Comparison of ENCODE assay signal across 14 cellular contexts in the genomic region with DNA sequence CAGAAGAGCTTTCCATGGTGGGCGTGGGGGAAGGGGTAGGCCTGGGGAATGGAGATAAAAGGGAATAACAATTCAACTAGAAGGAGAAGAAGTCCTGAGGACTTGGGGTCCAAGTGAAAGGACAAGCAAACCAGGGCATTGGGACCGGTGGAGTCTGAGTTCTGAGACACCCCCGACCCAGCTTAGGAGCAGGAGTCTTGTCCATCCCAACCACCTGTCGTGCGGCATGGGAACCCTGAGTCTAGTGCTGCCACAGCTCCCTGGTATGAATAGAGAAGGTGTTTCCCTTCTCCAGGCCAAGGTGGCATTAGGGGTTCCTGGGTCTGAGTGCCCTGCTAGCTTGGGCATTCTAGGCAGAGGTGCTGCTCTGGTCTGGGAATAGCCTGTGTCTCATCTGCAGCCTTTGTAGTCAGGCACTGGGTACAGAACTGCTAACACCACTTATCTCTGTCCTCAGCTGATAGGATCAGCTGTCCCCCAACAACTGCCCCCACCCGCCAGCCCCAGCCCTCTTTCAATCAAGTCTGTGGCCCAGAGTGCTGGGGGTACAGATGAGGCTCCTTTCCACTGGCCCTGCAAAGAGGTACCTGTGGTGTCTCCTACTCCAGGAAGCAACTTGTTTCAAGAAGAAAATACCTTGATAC. TPM values are rescaled to one million over a fixed set of nuclear protein-coding genes. Genes with fewer than 3 reads are reported as not detected.
DNase-seq lines count a peak whose midpoint lies in the region; TF ChIP-seq lines count a peak whose summit lies in the region.
"Had no signal": no experiment of that assay in that cellular context is flagged by ENCODE, and none has a peak within 500 bp of the region (broad histone marks: within the 10 kb centered on the region; RNA-seq: fewer than 3 reads in every experiment).

No MANE protein-coding gene starts in this region.

- peak overlapping the region; percentile 45 for H3K27ac ChIP-seq in duodenal mucosa (ENCODE audit: low read depth, low read length)
- H3K27ac ChIP-seq: uterus had no signal

- H3K4me1 Mint-ChIP-seq in IgD-negative memory B cell, result peaks cover 7 to 14% (median 10%) of the 10 kb centered on the region in 3 donors
- H3K4me1 Mint-ChIP-seq in progenitor cell of endocrine pancreas (ENCODE audit: low read depth), result no peaks in the 10 kb centered on the region

- peaks cover 52 to 66% of the 10 kb centered on the region in 2 donors for H3K36me3 ChIP-seq in duodenal mucosa (ENCODE audit: control insufficient read depth in 1 of 2, insufficient read depth in 2 of 2, low read length in 2 of 2)
- H3K36me3 ChIP-seq: uterus had no signal

- no peak overlapping the region for H3K4me3 ChIP-seq in duodenal mucosa (ENCODE audit: low read depth in 1 of 2, low read length in 2 of 2)
- H3K4me3 ChIP-seq: uterus had no signal

- TF ChIP-seq CTCF in progenitor cell of endocrine pancreas (IDR thresholded peaks at IDR 0.05; ENCODE audit: unreplicated experiment), result no peak

- H3K9ac ChIP-seq in duodenal mucosa (ENCODE audit: low read depth in 1 of 2, low read length in 2 of 2), result peak overlapping the region; percentile 25 to 33

- H3K27ac Mint-ChIP-seq in IgD-negative memory B cell (peak overlapping the region in 2 of 3 donors; percentile 27 to 62), progenitor cell of endocrine pancreas (peak overlapping the region; percentile 62)

- H3K9me3 ChIP-seq in duodenal mucosa (ENCODE audit: control insufficient read depth in 1 of 2, low read length in 2 of 2), result no peaks in the 10 kb centered on the region
- H3K9me3 ChIP-seq: uterus had no signal

- no peaks in the 10 kb centered on the region for H3K9me3 Mint-ChIP-seq in IgD-negative memory B cell
- no peaks in the 10 kb centered on the region for H3K9me3 Mint-ChIP-seq in progenitor cell of endocrine pancreas (ENCODE audit: low read depth)

- peaks cover 2% of the 10 kb centered on the region for H3K36me3 Mint-ChIP-seq in IgD-negative memory B cell
- H3K36me3 Mint-ChIP-seq in progenitor cell of endocrine pancreas (ENCODE audit: insufficient read depth), result peaks cover 22% of the 10 kb centered on the region

- H3K27me3 Mint-ChIP-seq in IgD-negative memory B cell, result no peaks in the 10 kb centered on the region
- H3K27me3 Mint-ChIP-seq in progenitor cell of endocrine pancreas, result no peaks in the 10 kb centered on the region

- H3K27me3 ChIP-seq in duodenal mucosa (ENCODE audit: control insufficient read depth in 1 of 2, insufficient read depth in 2 of 2, low read length in 2 of 2), result no peaks in the 10 kb centered on the region
- H3K27me3 ChIP-seq: uterus had no signal

- peaks cover 44 to 65% of the 10 kb centered on the region in 2 donors for H3K4me1 ChIP-seq in duodenal mucosa (ENCODE audit: control insufficient read depth in 1 of 2, insufficient read depth in 2 of 2, low read length in 2 of 2)
- H3K4me1 ChIP-seq: uterus had no signal

- H3K4me3 Mint-ChIP-seq in IgD-negative memory B cell (no peak overlapping the region), progenitor cell of endocrine pancreas (ENCODE audit: low read depth) (no peak overlapping the region)

- peak; percentile 63 for DNase-seq in activated CD8-positive, alpha-beta memory T cell treated with anti-CD3 and anti-CD28 coated beads for 24 hours
- DNase-seq in activated CD8-positive, alpha-beta memory T cell treated with anti-CD3 and anti-CD28 coated beads, Interleukin-2, amount 50 U/mL, for 4 hours, result no peak
- DNase-seq in progenitor cell of endocrine pancreas (ENCODE audit: low spot score, unreplicated experiment) (no peak), NCI-H128 (lab: John Stamatoyannopoulos, UW; ENCODE audit: unreplicated experiment) (no peak), HCEC 1CT (no peak), GOT3 (lab: John Stamatoyannopoulos, UW) (no peak)
- DNase-seq: DND-41, NCI-H226, T-helper 2 cell, uterus had no signal

RNA-seq across cellular contexts. Expression of a gene that starts 9.9 kb away (rescaled TPM):
- polyA plus RNA-seq in IgD-negative memory B cell, result 70.6 TPM
- total RNA-seq in progenitor cell of endocrine pancreas, result 214 and 223 TPM in 2 replicates

RNA-seq across cellular contexts. Expression of a gene that starts 18.3 kb away (rescaled TPM):
- 58.1 TPM for polyA plus RNA-seq in IgD-negative memory B cell
- 113 and 123 TPM in 2 replicates for total RNA-seq in progenitor cell of endocrine pancreas

RNA-seq across cellular contexts. Expression of a gene that starts 27.1 kb away (rescaled TPM):
- polyA plus RNA-seq in IgD-negative memory B cell, result not detected
- not detected in 2 replicates for total RNA-seq in progenitor cell of endocrine pancreas
- total RNA-seq: H4, omental fat pad, uterus had no signal
